In the genomic region with DNA sequence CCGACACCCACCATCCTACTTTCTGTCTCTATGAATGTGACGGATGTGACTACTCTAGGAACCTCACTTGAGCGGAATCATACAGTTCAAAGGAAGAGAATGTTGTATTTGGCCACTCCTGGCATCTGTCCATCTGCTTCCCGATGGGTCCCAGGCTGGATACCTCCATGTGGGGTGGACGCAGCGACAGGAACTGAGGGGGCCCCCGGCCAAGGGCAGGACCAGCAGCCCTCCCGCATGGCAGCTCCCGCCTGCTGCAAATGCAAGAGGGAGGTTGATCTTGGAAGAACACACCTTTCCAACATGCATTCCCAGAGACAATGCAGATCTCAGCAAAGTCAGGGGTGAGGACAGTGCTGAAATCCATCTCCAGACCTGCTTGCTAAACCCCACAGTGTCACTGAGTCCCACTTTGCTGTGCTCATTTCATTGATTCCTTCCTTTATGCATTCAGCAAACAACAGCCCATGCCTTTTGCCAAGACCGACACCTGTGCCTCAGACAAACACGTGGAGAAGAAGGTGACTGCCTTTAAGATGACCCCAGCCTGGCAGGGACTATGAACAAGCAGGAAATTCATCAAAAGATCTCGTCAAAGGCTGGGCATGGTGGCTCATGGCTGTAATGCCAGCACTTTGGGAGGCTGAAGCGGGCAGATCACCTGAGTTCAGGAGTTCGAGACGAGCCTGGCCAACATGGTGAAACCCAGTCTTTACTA, we compare ENCODE assay signal across 1 cellular context.
TF ChIP-seq lines count a peak whose summit lies in the region.

No MANE protein-coding gene starts in this region.

TF ChIP-seq in WTC11, 78 proteins besides CTCF, POLR2A, EP300 and RAD21 (continued from another document):
- TF ChIP-seq, protein P1, sequence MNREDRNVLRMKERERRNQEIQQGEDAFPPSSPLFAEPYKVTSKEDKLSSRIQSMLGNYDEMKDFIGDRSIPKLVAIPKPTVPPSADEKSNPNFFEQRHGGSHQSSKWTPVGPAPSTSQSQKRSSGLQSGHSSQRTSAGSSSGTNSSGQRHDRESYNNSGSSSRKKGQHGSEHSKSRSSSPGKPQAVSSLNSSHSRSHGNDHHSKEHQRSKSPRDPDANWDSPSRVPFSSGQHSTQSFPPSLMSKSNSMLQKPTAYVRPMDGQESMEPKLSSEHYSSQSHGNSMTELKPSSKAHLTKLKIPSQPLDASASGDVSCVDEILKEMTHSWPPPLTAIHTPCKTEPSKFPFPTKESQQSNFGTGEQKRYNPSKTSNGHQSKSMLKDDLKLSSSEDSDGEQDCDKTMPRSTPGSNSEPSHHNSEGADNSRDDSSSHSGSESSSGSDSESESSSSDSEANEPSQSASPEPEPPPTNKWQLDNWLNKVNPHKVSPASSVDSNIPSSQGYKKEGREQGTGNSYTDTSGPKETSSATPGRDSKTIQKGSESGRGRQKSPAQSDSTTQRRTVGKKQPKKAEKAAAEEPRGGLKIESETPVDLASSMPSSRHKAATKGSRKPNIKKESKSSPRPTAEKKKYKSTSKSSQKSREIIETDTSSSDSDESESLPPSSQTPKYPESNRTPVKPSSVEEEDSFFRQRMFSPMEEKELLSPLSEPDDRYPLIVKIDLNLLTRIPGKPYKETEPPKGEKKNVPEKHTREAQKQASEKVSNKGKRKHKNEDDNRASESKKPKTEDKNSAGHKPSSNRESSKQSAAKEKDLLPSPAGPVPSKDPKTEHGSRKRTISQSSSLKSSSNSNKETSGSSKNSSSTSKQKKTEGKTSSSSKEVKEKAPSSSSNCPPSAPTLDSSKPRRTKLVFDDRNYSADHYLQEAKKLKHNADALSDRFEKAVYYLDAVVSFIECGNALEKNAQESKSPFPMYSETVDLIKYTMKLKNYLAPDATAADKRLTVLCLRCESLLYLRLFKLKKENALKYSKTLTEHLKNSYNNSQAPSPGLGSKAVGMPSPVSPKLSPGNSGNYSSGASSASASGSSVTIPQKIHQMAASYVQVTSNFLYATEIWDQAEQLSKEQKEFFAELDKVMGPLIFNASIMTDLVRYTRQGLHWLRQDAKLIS (CRISPR knock-in tag; IDR thresholded peaks at IDR 0.05; ENCODE audit: borderline replicate concordance): no peak
- TF ChIP-seq ZNF396 (CRISPR knock-in tag; IDR thresholded peaks at IDR 0.05; ENCODE audit: borderline replicate concordance) (no peak), CREM (CRISPR knock-in tag; IDR thresholded peaks at IDR 0.05) (no peak), NR3C1 (CRISPR knock-in tag; conservative IDR thresholded peaks at IDR 0.05; ENCODE audit: low read depth) (no peak), GRHL2 (CRISPR knock-in tag; IDR thresholded peaks at IDR 0.05; ENCODE audit: insufficient replicate concordance, severe bottlenecking) (no peak), SMAD3 (CRISPR knock-in tag; IDR thresholded peaks at IDR 0.05; ENCODE audit: borderline replicate concordance) (no peak), ZNF416 (CRISPR knock-in tag; IDR thresholded peaks at IDR 0.05) (no peak), ZNF232 (CRISPR knock-in tag; IDR thresholded peaks at IDR 0.05) (no peak), TEAD4 (CRISPR knock-in tag; IDR thresholded peaks at IDR 0.05) (no peak)
- TF ChIP-seq, protein P2, sequence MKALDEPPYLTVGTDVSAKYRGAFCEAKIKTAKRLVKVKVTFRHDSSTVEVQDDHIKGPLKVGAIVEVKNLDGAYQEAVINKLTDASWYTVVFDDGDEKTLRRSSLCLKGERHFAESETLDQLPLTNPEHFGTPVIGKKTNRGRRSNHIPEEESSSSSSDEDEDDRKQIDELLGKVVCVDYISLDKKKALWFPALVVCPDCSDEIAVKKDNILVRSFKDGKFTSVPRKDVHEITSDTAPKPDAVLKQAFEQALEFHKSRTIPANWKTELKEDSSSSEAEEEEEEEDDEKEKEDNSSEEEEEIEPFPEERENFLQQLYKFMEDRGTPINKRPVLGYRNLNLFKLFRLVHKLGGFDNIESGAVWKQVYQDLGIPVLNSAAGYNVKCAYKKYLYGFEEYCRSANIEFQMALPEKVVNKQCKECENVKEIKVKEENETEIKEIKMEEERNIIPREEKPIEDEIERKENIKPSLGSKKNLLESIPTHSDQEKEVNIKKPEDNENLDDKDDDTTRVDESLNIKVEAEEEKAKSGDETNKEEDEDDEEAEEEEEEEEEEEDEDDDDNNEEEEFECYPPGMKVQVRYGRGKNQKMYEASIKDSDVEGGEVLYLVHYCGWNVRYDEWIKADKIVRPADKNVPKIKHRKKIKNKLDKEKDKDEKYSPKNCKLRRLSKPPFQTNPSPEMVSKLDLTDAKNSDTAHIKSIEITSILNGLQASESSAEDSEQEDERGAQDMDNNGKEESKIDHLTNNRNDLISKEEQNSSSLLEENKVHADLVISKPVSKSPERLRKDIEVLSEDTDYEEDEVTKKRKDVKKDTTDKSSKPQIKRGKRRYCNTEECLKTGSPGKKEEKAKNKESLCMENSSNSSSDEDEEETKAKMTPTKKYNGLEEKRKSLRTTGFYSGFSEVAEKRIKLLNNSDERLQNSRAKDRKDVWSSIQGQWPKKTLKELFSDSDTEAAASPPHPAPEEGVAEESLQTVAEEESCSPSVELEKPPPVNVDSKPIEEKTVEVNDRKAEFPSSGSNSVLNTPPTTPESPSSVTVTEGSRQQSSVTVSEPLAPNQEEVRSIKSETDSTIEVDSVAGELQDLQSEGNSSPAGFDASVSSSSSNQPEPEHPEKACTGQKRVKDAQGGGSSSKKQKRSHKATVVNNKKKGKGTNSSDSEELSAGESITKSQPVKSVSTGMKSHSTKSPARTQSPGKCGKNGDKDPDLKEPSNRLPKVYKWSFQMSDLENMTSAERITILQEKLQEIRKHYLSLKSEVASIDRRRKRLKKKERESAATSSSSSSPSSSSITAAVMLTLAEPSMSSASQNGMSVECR (CRISPR knock-in tag; IDR thresholded peaks at IDR 0.05; ENCODE audit: borderline replicate concordance): no peak
- TF ChIP-seq, protein P3, sequence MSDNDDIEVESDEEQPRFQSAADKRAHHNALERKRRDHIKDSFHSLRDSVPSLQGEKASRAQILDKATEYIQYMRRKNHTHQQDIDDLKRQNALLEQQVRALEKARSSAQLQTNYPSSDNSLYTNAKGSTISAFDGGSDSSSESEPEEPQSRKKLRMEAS (CRISPR knock-in tag; IDR thresholded peaks at IDR 0.05): no peak
- TF ChIP-seq, protein P4, sequence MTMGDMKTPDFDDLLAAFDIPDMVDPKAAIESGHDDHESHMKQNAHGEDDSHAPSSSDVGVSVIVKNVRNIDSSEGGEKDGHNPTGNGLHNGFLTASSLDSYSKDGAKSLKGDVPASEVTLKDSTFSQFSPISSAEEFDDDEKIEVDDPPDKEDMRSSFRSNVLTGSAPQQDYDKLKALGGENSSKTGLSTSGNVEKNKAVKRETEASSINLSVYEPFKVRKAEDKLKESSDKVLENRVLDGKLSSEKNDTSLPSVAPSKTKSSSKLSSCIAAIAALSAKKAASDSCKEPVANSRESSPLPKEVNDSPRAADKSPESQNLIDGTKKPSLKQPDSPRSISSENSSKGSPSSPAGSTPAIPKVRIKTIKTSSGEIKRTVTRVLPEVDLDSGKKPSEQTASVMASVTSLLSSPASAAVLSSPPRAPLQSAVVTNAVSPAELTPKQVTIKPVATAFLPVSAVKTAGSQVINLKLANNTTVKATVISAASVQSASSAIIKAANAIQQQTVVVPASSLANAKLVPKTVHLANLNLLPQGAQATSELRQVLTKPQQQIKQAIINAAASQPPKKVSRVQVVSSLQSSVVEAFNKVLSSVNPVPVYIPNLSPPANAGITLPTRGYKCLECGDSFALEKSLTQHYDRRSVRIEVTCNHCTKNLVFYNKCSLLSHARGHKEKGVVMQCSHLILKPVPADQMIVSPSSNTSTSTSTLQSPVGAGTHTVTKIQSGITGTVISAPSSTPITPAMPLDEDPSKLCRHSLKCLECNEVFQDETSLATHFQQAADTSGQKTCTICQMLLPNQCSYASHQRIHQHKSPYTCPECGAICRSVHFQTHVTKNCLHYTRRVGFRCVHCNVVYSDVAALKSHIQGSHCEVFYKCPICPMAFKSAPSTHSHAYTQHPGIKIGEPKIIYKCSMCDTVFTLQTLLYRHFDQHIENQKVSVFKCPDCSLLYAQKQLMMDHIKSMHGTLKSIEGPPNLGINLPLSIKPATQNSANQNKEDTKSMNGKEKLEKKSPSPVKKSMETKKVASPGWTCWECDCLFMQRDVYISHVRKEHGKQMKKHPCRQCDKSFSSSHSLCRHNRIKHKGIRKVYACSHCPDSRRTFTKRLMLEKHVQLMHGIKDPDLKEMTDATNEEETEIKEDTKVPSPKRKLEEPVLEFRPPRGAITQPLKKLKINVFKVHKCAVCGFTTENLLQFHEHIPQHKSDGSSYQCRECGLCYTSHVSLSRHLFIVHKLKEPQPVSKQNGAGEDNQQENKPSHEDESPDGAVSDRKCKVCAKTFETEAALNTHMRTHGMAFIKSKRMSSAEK (CRISPR knock-in tag; IDR thresholded peaks at IDR 0.05; ENCODE audit: borderline replicate concordance): no peak
- TF ChIP-seq, protein P5, sequence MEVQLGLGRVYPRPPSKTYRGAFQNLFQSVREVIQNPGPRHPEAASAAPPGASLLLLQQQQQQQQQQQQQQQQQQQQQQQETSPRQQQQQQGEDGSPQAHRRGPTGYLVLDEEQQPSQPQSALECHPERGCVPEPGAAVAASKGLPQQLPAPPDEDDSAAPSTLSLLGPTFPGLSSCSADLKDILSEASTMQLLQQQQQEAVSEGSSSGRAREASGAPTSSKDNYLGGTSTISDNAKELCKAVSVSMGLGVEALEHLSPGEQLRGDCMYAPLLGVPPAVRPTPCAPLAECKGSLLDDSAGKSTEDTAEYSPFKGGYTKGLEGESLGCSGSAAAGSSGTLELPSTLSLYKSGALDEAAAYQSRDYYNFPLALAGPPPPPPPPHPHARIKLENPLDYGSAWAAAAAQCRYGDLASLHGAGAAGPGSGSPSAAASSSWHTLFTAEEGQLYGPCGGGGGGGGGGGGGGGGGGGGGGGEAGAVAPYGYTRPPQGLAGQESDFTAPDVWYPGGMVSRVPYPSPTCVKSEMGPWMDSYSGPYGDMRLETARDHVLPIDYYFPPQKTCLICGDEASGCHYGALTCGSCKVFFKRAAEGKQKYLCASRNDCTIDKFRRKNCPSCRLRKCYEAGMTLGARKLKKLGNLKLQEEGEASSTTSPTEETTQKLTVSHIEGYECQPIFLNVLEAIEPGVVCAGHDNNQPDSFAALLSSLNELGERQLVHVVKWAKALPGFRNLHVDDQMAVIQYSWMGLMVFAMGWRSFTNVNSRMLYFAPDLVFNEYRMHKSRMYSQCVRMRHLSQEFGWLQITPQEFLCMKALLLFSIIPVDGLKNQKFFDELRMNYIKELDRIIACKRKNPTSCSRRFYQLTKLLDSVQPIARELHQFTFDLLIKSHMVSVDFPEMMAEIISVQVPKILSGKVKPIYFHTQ (CRISPR knock-in tag; IDR thresholded peaks at IDR 0.05): no peak
